2 cellular contexts compared by ENCODE assay signal in genomic region chr20:2297352-2297717, GRCh38.
TF ChIP-seq lines count a peak whose summit lies in the region.

No MANE protein-coding gene starts in this region.

TF ChIP-seq in Ishikawa, 13 proteins besides CTCF, POLR2A, EP300 and RAD21:
- TF ChIP-seq EGR1 (IDR thresholded peaks at IDR 0.05) (no peak), TCF12 (IDR thresholded peaks at IDR 0.05; ENCODE audit: low read depth) (0 out of 2 replicates have a peak, but pooled peaks have one; percentile 46), TEAD4 (IDR thresholded peaks at IDR 0.05) (peak; percentile 93), NFIC (IDR thresholded peaks at IDR 0.05) (0 out of 2 replicates have a peak, but pooled peaks have one; percentile 30), USF1 (IDR thresholded peaks at IDR 0.05) (peak; percentile 74), REST (IDR thresholded peaks at IDR 0.05; ENCODE audit: low read depth) (no peak), MAX (IDR thresholded peaks at IDR 0.05) (peak; percentile 54), FOXM1 (IDR thresholded peaks at IDR 0.05; ENCODE audit: borderline replicate concordance, low read depth) (no peak), ZBTB7A (IDR thresholded peaks at IDR 0.05; ENCODE audit: low read depth) (no peak), YY1 (IDR thresholded peaks at IDR 0.05; ENCODE audit: low read depth) (no peak), TAF1 (IDR thresholded peaks at IDR 0.05; ENCODE audit: low read depth) (no peak), CEBPB (IDR thresholded peaks at IDR 0.05) (no peak), CREB1 (IDR thresholded peaks at IDR 0.05; ENCODE audit: low read depth) (no peak)
TF ChIP-seq in Ishikawa: peak in this region for 5.

TF ChIP-seq in H1, 55 proteins besides CTCF, POLR2A, EP300 and RAD21:
- no peak for TF ChIP-seq CBX5 (IDR thresholded peaks at IDR 0.05; ENCODE audit: low read depth, low read length)
- peak; percentile 94 for TF ChIP-seq TEAD4 (IDR thresholded peaks at IDR 0.05; ENCODE audit: low read depth, low read length)
